In the genomic region with DNA sequence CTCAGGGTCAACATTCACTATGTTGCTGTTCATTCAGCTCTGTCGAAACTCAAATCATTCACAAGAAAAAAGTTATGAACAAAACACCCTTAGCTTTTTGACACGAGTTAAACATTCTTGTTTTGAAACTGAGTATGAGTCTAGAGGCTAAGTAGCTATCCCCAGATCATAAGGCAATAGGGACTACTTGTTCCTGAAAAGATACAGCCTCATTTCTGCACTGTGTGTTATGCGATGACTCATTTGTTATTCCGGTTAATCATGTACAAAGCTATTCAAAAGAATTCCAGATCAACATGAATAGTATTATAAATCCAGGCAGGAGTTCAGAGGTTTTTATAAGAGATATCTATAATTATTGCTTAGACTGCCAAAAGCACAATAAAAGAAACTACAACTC, we compare ENCODE assay signal across 1 cellular context.
TF ChIP-seq lines count a peak whose summit lies in the region.

No MANE protein-coding gene starts in this region.

TF ChIP-seq in WTC11, 78 proteins besides CTCF, POLR2A, EP300 and RAD21 (continued from another document):
- TF ChIP-seq E2F4 (CRISPR knock-in tag; IDR thresholded peaks at IDR 0.05; ENCODE audit: borderline replicate concordance, low read depth): no peak
